ENCODE assay signal across 29 cellular contexts in the genomic region with DNA sequence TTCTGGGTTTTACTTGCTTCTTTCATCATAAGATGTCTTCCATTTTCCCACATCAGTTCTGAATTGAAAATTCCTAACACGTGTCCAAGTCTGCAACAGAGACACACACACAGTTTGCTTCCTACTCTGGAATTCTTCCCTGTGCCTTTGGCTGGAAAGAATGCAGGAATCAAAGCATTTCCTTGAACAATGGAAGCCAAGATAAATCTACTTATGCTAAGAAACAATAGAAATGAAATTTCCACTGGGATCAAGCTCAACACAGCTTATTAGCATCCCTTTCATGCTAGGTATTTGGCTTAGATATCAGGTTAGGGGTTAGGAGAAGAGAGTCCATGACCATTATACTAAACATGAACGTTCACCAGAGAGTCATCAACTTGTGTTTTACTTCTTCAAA.
"Had no signal": no experiment of that assay in that cellular context is flagged by ENCODE, and none has a peak within 500 bp of the region (broad histone marks: within the 10 kb centered on the region; RNA-seq: fewer than 3 reads in every experiment).

No MANE protein-coding gene starts in this region.

- H3K4me3 ChIP-seq: cardiac muscle cell, colonic mucosa, gastrocnemius medialis, left lung, lung, psoas muscle, right atrium auricular region, spleen, tibial nerve had no signal

- H3K36me3 ChIP-seq: cardiac muscle cell, colonic mucosa, gastrocnemius medialis, left lung, right atrium auricular region, spleen, tibial nerve had no signal

- H3K27ac ChIP-seq: cardiac muscle cell, colonic mucosa, gastrocnemius medialis, left lung, parathyroid adenoma, psoas muscle, right atrium auricular region, spleen, tibial nerve, VCaP had no signal

- H3K36me3 Mint-ChIP-seq: brain, mesothelial cell of epicardium had no signal

- H2AFZ ChIP-seq: parathyroid adenoma had no signal

- H3K4me1 Mint-ChIP-seq: mesothelial cell of epicardium, naive B cell had no signal

- DNase-seq: activated CD4-positive, alpha-beta T cell treated with anti-CD3 and anti-CD28 coated beads for 4 hours; activated CD4-positive, alpha-beta T cell treated with anti-CD3 and anti-CD28 coated beads, Interleukin-2, amount 50 U/mL, for 4 hours; activated naive CD4-positive, alpha-beta T cell; activated T-cell treated with anti-CD3 and anti-CD28 coated beads for 4 hours; activated T-cell treated with anti-CD3 and anti-CD28 coated beads, Interleukin-2, amount 50 U/mL, for 72 hours; cerebellar nuclear complex; colonic mucosa; gastrocnemius medialis; glutamatergic neuron; left lung; naive B cell; occipital lobe; psoas muscle; spleen; stimulated activated naive CD4-positive, alpha-beta T cell treated with Interleukin-2 at 50 U/mL for 16 hours; SW 1271; T-helper 9 cell had no signal

- H3K79me2 ChIP-seq: parathyroid adenoma had no signal

- H3K27ac Mint-ChIP-seq: activated naive CD4-positive, alpha-beta T cell treated with anti-CD3 and anti-CD28 coated beads, Interleukin-2, amount 50 U/mL, for 72 hours; activated T-cell treated with anti-CD3 and anti-CD28 coated beads, Interleukin-2, amount 50 U/mL, for 72 hours; mesothelial cell of epicardium; naive B cell; T-helper 1 cell treated with Interleukin-12 subunit alpha and Interleukin-12 subunit beta and Interleukin-4 antibody, amounts not matched to agents 30 μg/mL and 1 μg/mL, for 36 hours had no signal

- H3K27me3 ChIP-seq: cardiac muscle cell, colonic mucosa, gastrocnemius medialis, left lung, right atrium auricular region, spleen, tibial nerve had no signal

- H3K4me1 ChIP-seq: colonic mucosa, gastrocnemius medialis, left lung, parathyroid adenoma, psoas muscle, right atrium auricular region, spleen, tibial nerve had no signal

- H3K4me3 Mint-ChIP-seq: activated T-cell treated with anti-CD3 and anti-CD28 coated beads, Interleukin-2, amount 50 U/mL, for 72 hours; brain; mesothelial cell of epicardium; naive B cell; neural crest cell; T-helper 1 cell treated with Interleukin-12 subunit alpha and Interleukin-12 subunit beta and Interleukin-4 antibody, amounts not matched to agents 30 μg/mL and 1 μg/mL, for 36 hours had no signal

- H3K9ac ChIP-seq: parathyroid adenoma had no signal

- H3K9me3 ChIP-seq: colonic mucosa, gastrocnemius medialis, psoas muscle had no signal

- ATAC-seq: activated naive CD4-positive, alpha-beta T cell treated with anti-CD3 and anti-CD28 coated beads, Interleukin-2, amount 50 U/mL, for 72 hours; activated T-cell treated with anti-CD3 and anti-CD28 coated beads, Interleukin-2, amount 50 U/mL, for 72 hours; esophagus mucosa; gastrocnemius medialis; left lung; psoas muscle had no signal
